ENCODE assay signal across 8 cellular contexts in the genomic region with DNA sequence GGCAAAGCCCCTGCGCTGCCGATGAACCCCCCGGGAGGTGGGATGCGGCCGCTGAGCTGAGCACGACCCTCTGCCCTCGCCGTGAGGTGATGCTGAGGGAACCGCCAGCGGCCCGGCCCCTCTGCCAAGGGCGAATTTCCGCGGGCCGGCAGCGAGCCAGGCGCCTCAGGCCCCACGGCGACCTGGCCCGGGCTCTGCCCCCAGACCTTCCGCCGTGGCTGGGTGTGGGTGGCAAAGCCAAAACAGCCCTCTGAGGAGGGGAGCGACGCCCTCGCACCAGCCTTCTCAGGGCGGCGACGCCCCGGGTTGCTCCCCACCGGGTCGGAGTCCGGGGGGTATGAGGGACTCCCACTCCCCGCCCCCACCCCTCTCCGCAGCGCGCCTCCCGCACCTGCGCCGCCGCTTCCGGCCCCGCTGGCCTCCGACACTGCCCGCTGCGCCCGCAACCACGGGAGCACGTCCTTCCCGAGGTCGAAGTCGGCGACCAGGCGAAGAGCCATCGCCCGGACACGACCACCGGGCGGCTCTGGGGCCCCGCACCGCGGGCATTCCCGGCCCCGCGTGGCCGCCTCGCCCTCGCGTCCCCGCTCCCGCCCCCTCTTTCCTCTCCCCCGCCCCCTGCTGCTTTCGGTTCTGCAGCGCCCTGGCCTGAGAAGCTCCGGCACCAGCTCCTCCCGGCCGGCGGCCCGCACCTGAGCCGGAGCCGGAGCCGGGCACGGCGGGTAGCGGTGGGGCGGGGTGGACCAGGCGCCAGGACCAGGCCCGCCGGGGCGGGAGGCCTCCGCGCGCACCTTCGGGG. TPM values are rescaled to one million over a fixed set of nuclear protein-coding genes. Genes with fewer than 3 reads are reported as not detected.
DNase-seq lines count a peak whose midpoint lies in the region; ATAC-seq and TF ChIP-seq lines count a peak whose summit lies in the region.

A gene with protein sequence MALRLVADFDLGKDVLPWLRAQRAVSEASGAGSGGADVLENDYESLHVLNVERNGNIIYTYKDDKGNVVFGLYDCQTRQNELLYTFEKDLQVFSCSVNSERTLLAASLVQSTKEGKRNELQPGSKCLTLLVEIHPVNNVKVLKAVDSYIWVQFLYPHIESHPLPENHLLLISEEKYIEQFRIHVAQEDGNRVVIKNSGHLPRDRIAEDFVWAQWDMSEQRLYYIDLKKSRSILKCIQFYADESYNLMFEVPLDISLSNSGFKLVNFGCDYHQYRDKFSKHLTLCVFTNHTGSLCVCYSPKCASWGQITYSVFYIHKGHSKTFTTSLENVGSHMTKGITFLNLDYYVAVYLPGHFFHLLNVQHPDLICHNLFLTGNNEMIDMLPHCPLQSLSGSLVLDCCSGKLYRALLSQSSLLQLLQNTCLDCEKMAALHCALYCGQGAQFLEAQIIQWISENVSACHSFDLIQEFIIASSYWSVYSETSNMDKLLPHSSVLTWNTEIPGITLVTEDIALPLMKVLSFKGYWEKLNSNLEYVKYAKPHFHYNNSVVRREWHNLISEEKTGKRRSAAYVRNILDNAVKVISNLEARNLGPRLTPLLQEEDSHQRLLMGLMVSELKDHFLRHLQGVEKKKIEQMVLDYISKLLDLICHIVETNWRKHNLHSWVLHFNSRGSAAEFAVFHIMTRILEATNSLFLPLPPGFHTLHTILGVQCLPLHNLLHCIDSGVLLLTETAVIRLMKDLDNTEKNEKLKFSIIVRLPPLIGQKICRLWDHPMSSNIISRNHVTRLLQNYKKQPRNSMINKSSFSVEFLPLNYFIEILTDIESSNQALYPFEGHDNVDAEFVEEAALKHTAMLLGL (minus strand): TSS at position 528 of the 799 bp plus-strand sequence. CDS start 28 bp downstream, at position 500.

- H3K4me1 Mint-ChIP-seq in endodermal cell, result peaks cover 16% of the 10 kb centered on the region
- H3K4me1 Mint-ChIP-seq in stimulated activated naive CD8-positive, alpha-beta T cell treated with anti-CD3 and anti-CD28 coated beads, Interleukin-15, Interleukin-2, amounts not matched to agents 100 ng/mL and 50 ng/mL, for 24 hours (ENCODE audit: low read depth), result peaks cover 63% of the 10 kb centered on the region

- DNase-seq in GM13976 (ENCODE audit: low spot score) (peak; percentile 81), NCI-H146 treated with DMSO at 0.1 percent for 48 hours (lab: John Stamatoyannopoulos, UW; ENCODE audit: unreplicated experiment) (peak; percentile 17), endodermal cell (peak; percentile 86), midbrain (lab: John Stamatoyannopoulos, UW) (peak; percentile 57), KBM-7 (no peak)
- peak; percentile 22 to 31 for DNase-seq in activated CD8-positive, alpha-beta memory T cell treated with anti-CD3 and anti-CD28 coated beads for 4 hours (ENCODE audit: low read depth in 2 of 2)

- no peak within 1 kb of the TSS for H3K27ac ChIP-seq in endodermal cell (ENCODE audit: low read depth, low read length)

- H3K36me3 ChIP-seq in endodermal cell (ENCODE audit: control insufficient read depth, insufficient read depth, low read length), result no peaks in the 10 kb centered on the region

- ATAC-seq in HG02571 (IDR thresholded peaks at IDR 0.05; ENCODE audit: unreplicated experiment), result peak; percentile 63

- H3K9me3 ChIP-seq in endodermal cell (ENCODE audit: control insufficient read depth, low read length), result no peaks in the 10 kb centered on the region

- H3K36me3 Mint-ChIP-seq in endodermal cell (ENCODE audit: low read depth), result no peaks in the 10 kb centered on the region
- H3K36me3 Mint-ChIP-seq in stimulated activated naive CD8-positive, alpha-beta T cell treated with anti-CD3 and anti-CD28 coated beads, Interleukin-15, Interleukin-2, amounts not matched to agents 100 ng/mL and 50 ng/mL, for 24 hours (ENCODE audit: low read depth), result no peaks in the 10 kb centered on the region

- no peaks in the 10 kb centered on the region for H3K4me1 ChIP-seq in endodermal cell (ENCODE audit: control insufficient read depth, insufficient read depth, low read length)

- H3K27me3 ChIP-seq in endodermal cell (ENCODE audit: control insufficient read depth, insufficient read depth, low read length, poor library complexity, severe bottlenecking), result peaks cover 43% of the 10 kb centered on the region

- no peaks in the 10 kb centered on the region for H3K9me3 Mint-ChIP-seq in endodermal cell
- H3K9me3 Mint-ChIP-seq in stimulated activated naive CD8-positive, alpha-beta T cell treated with anti-CD3 and anti-CD28 coated beads, Interleukin-15, Interleukin-2, amounts not matched to agents 100 ng/mL and 50 ng/mL, for 24 hours, result no peaks in the 10 kb centered on the region

- H3K9ac ChIP-seq in endodermal cell (ENCODE audit: extremely low read depth, low read length, poor library complexity, severe bottlenecking), result no peak within 1 kb of the TSS

- 2 to 4% methylated on average over 18 to 92 of the region's 93 CpGs for WGBS in endodermal cell (ENCODE audit: insufficient coverage in 1 of 2, insufficient read length in 1 of 2), 2 experiments

- TF ChIP-seq CTCF in GM13976 (IDR thresholded peaks at IDR 0.05; ENCODE audit: borderline replicate concordance, control extremely low read depth, extremely low read depth, insufficient read depth, missing control alignments) (no peak), endodermal cell (conservative IDR thresholded peaks at IDR 0.05) (no peak)

- peak within 1 kb of the TSS; percentile 49 for H3K4me3 Mint-ChIP-seq in endodermal cell
- peak within 1 kb of the TSS; percentile 66 for H3K4me3 Mint-ChIP-seq in stimulated activated naive CD8-positive, alpha-beta T cell treated with anti-CD3 and anti-CD28 coated beads, Interleukin-15, Interleukin-2, amounts not matched to agents 100 ng/mL and 50 ng/mL, for 24 hours

- H3K27me3 Mint-ChIP-seq in endodermal cell (ENCODE audit: insufficient read depth), result peaks cover 44% of the 10 kb centered on the region
- peaks cover 18% of the 10 kb centered on the region for H3K27me3 Mint-ChIP-seq in stimulated activated naive CD8-positive, alpha-beta T cell treated with anti-CD3 and anti-CD28 coated beads, Interleukin-15, Interleukin-2, amounts not matched to agents 100 ng/mL and 50 ng/mL, for 24 hours

- H3K4me3 ChIP-seq in endodermal cell (ENCODE audit: low read length), result peak within 1 kb of the TSS; percentile 65

- H3K27ac Mint-ChIP-seq in endodermal cell, result no peak within 1 kb of the TSS
- H3K27ac Mint-ChIP-seq in stimulated activated naive CD8-positive, alpha-beta T cell treated with anti-CD3 and anti-CD28 coated beads, Interleukin-15, Interleukin-2, amounts not matched to agents 100 ng/mL and 50 ng/mL, for 24 hours, result peak within 1 kb of the TSS; percentile 59

- in situ Hi-C loops in GM13976 (cut with MboI; ENCODE audit: low sequenced_read_pairs, unreplicated experiment), result no loop called here
- in situ Hi-C loops in KBM-7 (cut with MboI; ENCODE audit: low pct_unique_long_range_greater_than_20kb, low sequenced_read_pairs), result no loop called here

RNA-seq across cellular contexts. Expression of the gene that starts here (rescaled TPM):
- total RNA-seq in endodermal cell, result under 1 TPM; 0.82 to 0.90 TPM
- polyA plus RNA-seq in endodermal cell (2013, experiment 1 of 2), result 0.46 TPM
- polyA plus RNA-seq in endodermal cell (2013, experiment 2 of 2), result 0.91 TPM

Comparison
In these comparisons a context has a peak if more than half of its experiments do, and no peak if none do; other contexts are left out.
1. Peak in DNase-seq and H3K4me3 ChIP-seq in endodermal cell; RNA of the gene not detected or under 1 TPM.